In the genomic region with DNA sequence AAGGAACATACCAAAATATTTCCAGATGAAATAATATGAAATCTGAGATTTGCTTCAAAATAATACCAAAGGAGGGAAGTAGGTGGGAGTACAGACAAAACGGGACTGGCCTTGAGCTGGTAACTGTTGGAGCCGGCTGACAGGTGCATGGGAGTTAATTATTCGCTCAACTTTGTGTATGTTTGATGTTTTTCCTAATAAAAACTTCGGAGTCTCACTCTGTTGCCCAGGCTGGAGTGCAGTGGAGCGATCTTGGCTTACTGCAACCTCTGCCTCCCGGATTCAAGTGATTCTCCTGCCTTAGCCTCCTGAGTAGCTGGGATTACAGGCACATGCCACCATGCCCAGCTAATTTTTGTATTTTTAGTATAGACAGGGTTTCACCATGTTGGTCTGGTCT, we compare ENCODE assay signal across 7 cellular contexts. TPM values are rescaled to one million over a fixed set of nuclear protein-coding genes. Genes with fewer than 3 reads are reported as not detected.
DNase-seq lines count a peak whose midpoint lies in the region; ATAC-seq and TF ChIP-seq lines count a peak whose summit lies in the region.
"Not testable (repeated sequence)": the region's sequence is repeated elsewhere in the genome, so short reads cannot be mapped to it uniquely, and the experiment has no call there.

No MANE protein-coding gene starts in this region.

- not testable (repeated sequence) for TF ChIP-seq EP300 in upper lobe of left lung (IDR thresholded peaks at IDR 0.05)

- H3K27me3 ChIP-seq in ACC112 (ENCODE audit: insufficient read depth, low read length); left ventricle myocardium inferior (ENCODE audit: low read depth); prostate gland (replicated peaks; ENCODE audit: insufficient read depth); smooth muscle cell (ENCODE audit: low read depth); upper lobe of left lung: not testable (repeated sequence)

- intact Hi-C loops in dendritic cell treated with granulocyte-macrophage colony-stimulating factor and Interleukin-4, amounts not matched to agents 40 ng/mL and 50 ng/mL, for 4 days (cut with micrococcal nuclease); left ventricle myocardium inferior (cut with micrococcal nuclease); prostate gland (cut with DNase I): not testable (repeated sequence)

- not testable (repeated sequence) for H3K9me3 ChIP-seq in left ventricle myocardium inferior (replicated peaks); prostate gland; smooth muscle cell (replicated peaks; ENCODE audit: low read depth); upper lobe of left lung

- peaks cover 43% of the 10 kb centered on the region for H3F3A ChIP-seq in smooth muscle cell (ENCODE audit: low read depth)

- peak overlapping the region; percentile 74 for H3K27ac Mint-ChIP-seq in dendritic cell treated with granulocyte-macrophage colony-stimulating factor and Interleukin-4, amounts not matched to agents 40 ng/mL and 50 ng/mL, for 4 days

- WGBS in prostate gland, result 80% methylated on average over 6 of the region's 6 CpGs
- 94% methylated on average over 6 of the region's 6 CpGs for WGBS in smooth muscle cell (ENCODE audit: low lambda C conversion rate)
- WGBS in upper lobe of left lung, 2 donors, result 85 to 86% methylated on average over 6 of the region's 6 CpGs

- not testable (repeated sequence) for H3K4me3 Mint-ChIP-seq in dendritic cell treated with granulocyte-macrophage colony-stimulating factor and Interleukin-4, amounts not matched to agents 40 ng/mL and 50 ng/mL, for 4 days

- H3K4me1 Mint-ChIP-seq in dendritic cell treated with granulocyte-macrophage colony-stimulating factor and Interleukin-4, amounts not matched to agents 40 ng/mL and 50 ng/mL, for 4 days (ENCODE audit: low read depth), result peaks cover 72% of the 10 kb centered on the region

- not testable (repeated sequence) for ATAC-seq in upper lobe of left lung (ENCODE audit: low FRiP score in 2 of 2)

- not testable (repeated sequence) for H3K4me3 ChIP-seq in ACC112 (ENCODE audit: low read depth, low read length); left ventricle myocardium inferior; prostate gland; smooth muscle cell; upper lobe of left lung

- H3K27ac ChIP-seq in ACC112 (ENCODE audit: low read depth, low read length) (peak overlapping the region; percentile 51), RWPE1 (peak overlapping the region; percentile 64), left ventricle myocardium inferior (replicated peaks) (peak overlapping the region; percentile 78), prostate gland (peak overlapping the region; percentile 14 to 60), smooth muscle cell (ENCODE audit: low read depth) (peak overlapping the region; percentile 5), upper lobe of left lung (peak overlapping the region in 3 of 4 donors; percentile 30 to 98 (median 93))

- not testable (repeated sequence) for H2AFZ ChIP-seq in ACC112 (ENCODE audit: low read length, unreplicated experiment); smooth muscle cell (ENCODE audit: low read depth)

- DNase-seq in RWPE1 (ENCODE audit: low spot score); left ventricle myocardium inferior; prostate gland (ENCODE audit: low spot score); smooth muscle cell (lab: John Stamatoyannopoulos, UW; ENCODE audit: unreplicated experiment); upper lobe of left lung: not testable (repeated sequence)

- peaks cover 67% of the 10 kb centered on the region for H3K36me3 Mint-ChIP-seq in dendritic cell treated with granulocyte-macrophage colony-stimulating factor and Interleukin-4, amounts not matched to agents 40 ng/mL and 50 ng/mL, for 4 days (ENCODE audit: low read depth)

- not testable (repeated sequence) for H3K27me3 Mint-ChIP-seq in dendritic cell treated with granulocyte-macrophage colony-stimulating factor and Interleukin-4, amounts not matched to agents 40 ng/mL and 50 ng/mL, for 4 days

- not testable (repeated sequence) for H3K9me3 Mint-ChIP-seq in dendritic cell treated with granulocyte-macrophage colony-stimulating factor and Interleukin-4, amounts not matched to agents 40 ng/mL and 50 ng/mL, for 4 days

- H4K20me1 ChIP-seq in smooth muscle cell (ENCODE audit: low read depth), result peaks cover 95% of the 10 kb centered on the region

- peaks cover 92% of the 10 kb centered on the region for H3K4me1 ChIP-seq in ACC112 (ENCODE audit: control insufficient read depth, insufficient read depth, low read length, unreplicated experiment)
- H3K4me1 ChIP-seq in left ventricle myocardium inferior, result peaks cover 97% of the 10 kb centered on the region
- H3K4me1 ChIP-seq in prostate gland (replicated peaks), result not testable (repeated sequence)
- H3K4me1 ChIP-seq in smooth muscle cell (ENCODE audit: low read depth), result peaks cover 35% of the 10 kb centered on the region
- H3K4me1 ChIP-seq in upper lobe of left lung, result peaks cover 75 to 90% (median 84%) of the 10 kb centered on the region in 4 donors

- CTCF ChIA-PET in RWPE1 (lab: Yijun Ruan, JAX), result interaction anchor here (0.7 to 2.3 kb wide), 2 partner anchors 128 to 139 kb away, joined by 4 to 16 read pairs; no protein-coding TSS in a partner anchor

- not testable (repeated sequence) for H3K36me3 ChIP-seq in ACC112 (ENCODE audit: insufficient read depth, low read length); left ventricle myocardium inferior; prostate gland; smooth muscle cell (ENCODE audit: low read depth)
- peaks cover 0 to 14% (median 2%) of the 10 kb centered on the region in 4 donors for H3K36me3 ChIP-seq in upper lobe of left lung

- TF ChIP-seq POLR2A in prostate gland (IDR thresholded peaks at IDR 0.05); upper lobe of left lung (IDR thresholded peaks at IDR 0.05): not testable (repeated sequence)

- H3K4me2 ChIP-seq in smooth muscle cell, result not testable (repeated sequence)

- H3K79me2 ChIP-seq in ACC112 (ENCODE audit: control insufficient read depth, insufficient read depth, low read length, unreplicated experiment) (peaks cover 95% of the 10 kb centered on the region), smooth muscle cell (ENCODE audit: low read depth) (peaks cover 97% of the 10 kb centered on the region)

- not testable (repeated sequence) for TF ChIP-seq CTCF in RWPE1 (conservative IDR thresholded peaks at IDR 0.05; ENCODE audit: low read depth); left ventricle myocardium inferior (IDR thresholded peaks at IDR 0.05; ENCODE audit: borderline replicate concordance); prostate gland (IDR thresholded peaks at IDR 0.05); smooth muscle cell (IDR thresholded peaks at IDR 0.05; ENCODE audit: borderline replicate concordance, insufficient read depth, poor library complexity, severe bottlenecking); upper lobe of left lung (IDR thresholded peaks at IDR 0.05)

- not testable (repeated sequence) for H3K9ac ChIP-seq in smooth muscle cell (ENCODE audit: low read depth)

- POLR2A ChIA-PET in RWPE1 (lab: Yijun Ruan, JAX; ENCODE audit: low non-redundant PET), result not testable (repeated sequence)

RNA-seq across cellular contexts. Expression of gene BCAR3, which starts 7.6 kb away (rescaled TPM):
- total RNA-seq in left ventricle myocardium inferior (23.5 TPM), prostate gland (10 to 100 TPM; 22.9 to 52.8 TPM), smooth muscle cell (24.9 and 25.6 TPM in 2 replicates), upper lobe of left lung (10 to 100 TPM; 26.3 to 48.8 (median 31.9) TPM)
- 21.4 and 26.7 TPM in 2 replicates for polyA plus RNA-seq in smooth muscle cell

Comparison
In these comparisons a context has a peak if more than half of its experiments do, and no peak if none do; other contexts are left out.
1. H3K27ac ChIP-seq: peak in every context shown above with its lines; median percentile 93 in upper lobe of left lung; 78 in left ventricle myocardium inferior; 64 in RWPE1; 51 in ACC112; 37 in prostate gland; 5 in smooth muscle cell.